Comparison of ENCODE assay signal across 8 cellular contexts in genomic region chr16:11621920-11622651, GRCh38. TPM values are rescaled to one million over a fixed set of nuclear protein-coding genes. Genes with fewer than 3 reads are reported as not detected.
A peak's percentile ranks its signal among the peaks of the same experiment; 100 is the strongest.
DNase-seq lines count a peak whose midpoint lies in the region; ATAC-seq, FAIRE-seq and TF ChIP-seq lines count a peak whose summit lies in the region.

No MANE protein-coding gene starts in this region.

- no peak for DNase-seq in AG04449 (ENCODE audit: low read depth, low spot score)
- peak; percentile 85 for DNase-seq in NAMALWA (ENCODE audit: low spot score)
- peak; percentile 7 for DNase-seq in activated T-helper 9 cell treated with anti-CD3 and anti-CD28 coated beads, Interleukin-2, amount 50 U/mL, for 16 hours (ENCODE audit: low read depth)
- DNase-seq in HepG2 (ENCODE audit: low spot score), result no peak
- no peak for DNase-seq in transverse colon
- DNase-seq in GM19240 (ENCODE audit: insufficient read length, low spot score), result no peak
- DNase-seq in amniotic stem cell (lab: John Stamatoyannopoulos, UW), result no peak

- H3K27me3 ChIP-seq in HepG2 (ENCODE audit: control insufficient read depth in 1 of 2, insufficient read depth in 2 of 2, low read length in 2 of 2), result peaks cover 2 to 5% of the 10 kb centered on the region in 2 experiments; a peak in 3 of 5 replicates
- H3K27me3 ChIP-seq in transverse colon, result no peaks in the 10 kb centered on the region

- FAIRE-seq in HepG2 (lab: Jason Lieb, UNC), result no peak

- H3K79me2 ChIP-seq in HepG2 (ENCODE audit: insufficient read depth, low read length), result no peaks in the 10 kb centered on the region

- no peaks in the 10 kb centered on the region for H4K20me1 ChIP-seq in HepG2 (ENCODE audit: insufficient read depth, low read length)

- TF ChIP-seq EP300 in HepG2 (IDR thresholded peaks at IDR 0.05; ENCODE audit: low read depth in 2 of 2, low read length in 2 of 2), result no peak
- no peak for TF ChIP-seq EP300 in HepG2 (CRISPR knock-in tag; IDR thresholded peaks at IDR 0.05; ENCODE audit: borderline replicate concordance)
- TF ChIP-seq EP300 in transverse colon (IDR thresholded peaks at IDR 0.05; ENCODE audit: low read depth), result no peak

- POLR2A ChIA-PET in AG04449 (lab: Yijun Ruan, JAX) (no interaction called here), HepG2 (lab: Yijun Ruan, JAX) (interaction anchor here (0.8 to 1.3 kb wide), 5 partner anchors 8 to 175 kb away, joined by 3 to 5 read pairs (median 3); partner anchors contain the start of gene ZC3H7A)

- TF ChIP-seq RAD21 in HepG2 (CRISPR knock-in tag; IDR thresholded peaks at IDR 0.05), result no peak

- TF ChIP-seq CTCF in AG04449 (IDR thresholded peaks at IDR 0.05; ENCODE audit: insufficient read depth, low read length, missing control alignments), result no peak
- peak; percentile 5; the same call in 1 of the 2 replicates for TF ChIP-seq CTCF in HepG2 (CRISPR knock-in tag; IDR thresholded peaks at IDR 0.05)
- TF ChIP-seq CTCF in transverse colon (IDR thresholded peaks at IDR 0.05), result no peak

- peaks cover 25% of the 10 kb centered on the region for H3K4me1 ChIP-seq in HepG2 (ENCODE audit: insufficient read depth, low read length)
- H3K4me1 ChIP-seq in transverse colon, result peaks cover 0 to 9% (median 3%) of the 10 kb centered on the region in 4 donors

- H3K9ac ChIP-seq in HepG2 (ENCODE audit: insufficient read depth, low read depth, low read length), result peak overlapping the region; percentile 49; the same call in 1 of the 2 replicates

- no peak overlapping the region for H3K27ac ChIP-seq in HepG2 (ENCODE audit: extremely low read length, insufficient read depth, low read length)
- H3K27ac ChIP-seq in transverse colon, result peak overlapping the region; percentile 34 to 73 (median 60)

- BruUV-seq in HepG2 (replicated peaks; lab: Mats Ljungman, UMichigan), result no TSS peak

- H3K4me3 ChIP-seq in AG04449 (ENCODE audit: low read depth, low read length) (peak overlapping the region; percentile 18; the same call in 1 of the 2 replicates), HepG2 (replicated peaks in 1 of 3; ENCODE audit: insufficient read depth in 1 of 3, low read depth in 2 of 3, low read length in 3 of 3) (peak overlapping the region; percentile 60 to 75 (median 72)), transverse colon (peak overlapping the region in 1 of 4 donors; percentile 27)

- ATAC-seq in HepG2 (peak; percentile 72), GM21526 (IDR thresholded peaks at IDR 0.05; ENCODE audit: low FRiP score, unreplicated experiment) (no peak)

- CTCF ChIA-PET in AG04449 (lab: Yijun Ruan, JAX), result interaction anchor here (1.2 to 1.7 kb wide), 4 partner anchors 9 to 90 kb away, joined by 3 to 6 read pairs (median 4); no protein-coding TSS in a partner anchor
- CTCF ChIA-PET in HepG2 (lab: Yijun Ruan, JAX; ENCODE audit: low intra/inter-chr PET ratio, low total read pairs), result interaction anchor here (1.4 kb wide), 1 partner anchor 10 kb away, joined by 4 read pairs; no protein-coding TSS in a partner anchor

- no peak for TF ChIP-seq POLR2A in HepG2 (IDR thresholded peaks at IDR 0.05; ENCODE audit: insufficient read depth in 1 of 2, low read depth in 2 of 2, low read length in 2 of 2)
- TF ChIP-seq POLR2A in transverse colon (IDR thresholded peaks at IDR 0.05), result no peak

- intact Hi-C loops in HepG2 (cut with micrococcal nuclease; ENCODE audit: unreplicated experiment) (no loop called here), transverse colon (cut with DNase I; ENCODE audit: low total_unique reads) (no loop called here)

- no peaks in the 10 kb centered on the region for H3K36me3 ChIP-seq in HepG2 (replicated peaks in 1 of 2; ENCODE audit: control insufficient read depth in 1 of 2, insufficient read depth in 2 of 2, low read length in 2 of 2)
- H3K36me3 ChIP-seq in transverse colon, result no peaks in the 10 kb centered on the region

- WGBS in HepG2 (ENCODE audit: low lambda C conversion rate), result 3% methylated on average over 19 of the region's 19 CpGs
- 44 to 53% methylated on average over 7 to 17 of the region's 19 CpGs for WGBS in transverse colon (ENCODE audit: low coverage in 1 of 2), 2 donors

- peak overlapping the region; percentile 82 for H3K4me2 ChIP-seq in HepG2 (ENCODE audit: low read depth, low read length)

- peak overlapping the region; percentile 78 for H2AFZ ChIP-seq in HepG2 (ENCODE audit: low read length)

- in situ Hi-C loops in HepG2 (cut with HindIII; ENCODE audit: extremely low pct_ligation_motif_present, low pct_unique_long_range_greater_than_20kb), result no loop called here
- in situ Hi-C loops in transverse colon (cut with MboI; ENCODE audit: low pct_ligation_motif_present in 1 of 4, low pct_unique_long_range_greater_than_20kb in 1 of 4, low sequenced_read_pairs in 3 of 4), result no loop called here

- H3K9me3 ChIP-seq in HepG2 (ENCODE audit: low read length) (no peaks in the 10 kb centered on the region), transverse colon (no peaks in the 10 kb centered on the region)

TF ChIP-seq in HepG2, 621 proteins besides CTCF, POLR2A, EP300 and RAD21 (continues in another document):
- TF ChIP-seq RBAK (CRISPR knock-in tag; IDR thresholded peaks at IDR 0.05) (0 out of 2 replicates have a peak, but pooled peaks have one; percentile 16), TFAP4 (IDR thresholded peaks at IDR 0.05; ENCODE audit: borderline replicate concordance, low read depth) (0 out of 2 replicates have a peak, but pooled peaks have one; percentile 4), ZBTB7B (CRISPR knock-in tag; IDR thresholded peaks at IDR 0.05) (no peak; the same call in 1 of the 2 replicates), ZNF44 (CRISPR knock-in tag; IDR thresholded peaks at IDR 0.05) (peak; percentile 39; the same call in 1 of the 2 replicates), ZNF549 (CRISPR knock-in tag; IDR thresholded peaks at IDR 0.05) (no peak), KLF12 (CRISPR knock-in tag; IDR thresholded peaks at IDR 0.05; ENCODE audit: borderline replicate concordance) (no peak), XRCC5 (optimal IDR thresholded peaks at IDR 0.05; ENCODE audit: low read length) (no peak), MYC (CRISPR knock-in tag; IDR thresholded peaks at IDR 0.05; ENCODE audit: borderline replicate concordance) (no peak)

RNA-seq across cellular contexts. Expression of gene LITAF, which starts 35.4 kb away (rescaled TPM):
- total RNA-seq in HepG2 (2016; rRNA removed; fragmentation: Illumina TruSeq; extraction: Trizol), result 141 and 186 TPM in 2 replicates
- 30.0 and 32.3 TPM in 2 replicates for total RNA-seq in HepG2 (2016; cell fraction: cytosol; rRNA removed; fragmentation: Illumina TruSeq; extraction: Trizol; ENCODE audit: low read depth)
- 139 and 174 TPM in 2 replicates for total RNA-seq in HepG2 (2016; cell fraction: insoluble cytoplasmic fraction; rRNA removed; fragmentation: Illumina TruSeq; extraction: Trizol)
- 118 and 119 TPM in 2 replicates for total RNA-seq in HepG2 (2016; cell fraction: membrane; rRNA removed; fragmentation: Illumina TruSeq; extraction: Trizol)
- 60.6 and 72.1 TPM in 2 replicates for total RNA-seq in HepG2 (2016; cell fraction: nucleus; rRNA removed; fragmentation: Illumina TruSeq; extraction: Trizol)
- polyA plus RNA-seq in HepG2 (2011; rRNA removed), result 80.1 and 95.5 TPM in 2 replicates
- 121 and 137 TPM in 2 replicates for polyA plus RNA-seq in HepG2 (2011; cell fraction: cytosol; rRNA removed)
- polyA plus RNA-seq in HepG2 (2011; cell fraction: nucleus; rRNA removed), result 61.9 and 67.8 TPM in 2 replicates
- 113 and 128 TPM in 2 replicates for polyA plus RNA-seq in HepG2 (2012)
- polyA plus RNA-seq in HepG2 (2016; cell fraction: cytosol; fragmentation: Illumina TruSeq; extraction: Trizol; ENCODE audit: low read depth), result 48.2 and 51.8 TPM in 2 replicates
- polyA plus RNA-seq in HepG2 (2016; cell fraction: insoluble cytoplasmic fraction; fragmentation: Illumina TruSeq; extraction: Trizol; ENCODE audit: low read depth), result 322 and 369 TPM in 2 replicates
- polyA plus RNA-seq in HepG2 (2016; cell fraction: membrane; fragmentation: Illumina TruSeq; extraction: Trizol; ENCODE audit: low read depth), result 139 and 153 TPM in 2 replicates
- 125 and 129 TPM in 2 replicates for polyA plus RNA-seq in HepG2 (2016; cell fraction: nucleus; fragmentation: Illumina TruSeq; extraction: Trizol; ENCODE audit: insufficient read depth, low read depth)
- 155 and 250 TPM in 2 replicates for polyA minus RNA-seq in HepG2 (2011; rRNA and poly(A)+ RNA removed; ENCODE audit: low replicate concordance)
- 71.1 and 86.5 TPM in 2 replicates for polyA minus RNA-seq in HepG2 (2011; cell fraction: cytosol; rRNA and poly(A)+ RNA removed)
- 45.8 and 58.4 TPM in 2 replicates for polyA minus RNA-seq in HepG2 (2011; cell fraction: nucleus; rRNA and poly(A)+ RNA removed)
- 100 to 1,000 TPM in 2 of 4 donors, 10 to 100 TPM in 2; 32.8 to 193 (median 101) TPM for total RNA-seq in transverse colon

RNA-seq across cellular contexts. Expression of gene SNN, which starts 46.2 kb away (rescaled TPM):
- total RNA-seq in HepG2 (2016; rRNA removed; fragmentation: Illumina TruSeq; extraction: Trizol) (8.4 TPM in 2 replicates), transverse colon (10 to 100 TPM in 2 of 4 donors, 1 to 10 TPM in 2; 4.9 to 12.3 (median 8.6) TPM)
- 7.1 and 8.0 TPM in 2 replicates for total RNA-seq in HepG2 (2016; cell fraction: cytosol; rRNA removed; fragmentation: Illumina TruSeq; extraction: Trizol; ENCODE audit: low read depth)
- 6.0 and 8.2 TPM in 2 replicates for total RNA-seq in HepG2 (2016; cell fraction: insoluble cytoplasmic fraction; rRNA removed; fragmentation: Illumina TruSeq; extraction: Trizol)
- 18.8 and 19.0 TPM in 2 replicates for total RNA-seq in HepG2 (2016; cell fraction: membrane; rRNA removed; fragmentation: Illumina TruSeq; extraction: Trizol)
- total RNA-seq in HepG2 (2016; cell fraction: nucleus; rRNA removed; fragmentation: Illumina TruSeq; extraction: Trizol), result 4.0 and 5.8 TPM in 2 replicates
- 5.2 and 5.6 TPM in 2 replicates for polyA plus RNA-seq in HepG2 (2011; rRNA removed)
- polyA plus RNA-seq in HepG2 (2011; cell fraction: cytosol; rRNA removed), result 4.6 and 5.0 TPM in 2 replicates
- 4.7 and 4.9 TPM in 2 replicates for polyA plus RNA-seq in HepG2 (2011; cell fraction: nucleus; rRNA removed)
- polyA plus RNA-seq in HepG2 (2012), result 3.0 and 3.4 TPM in 2 replicates
- 8.8 and 9.8 TPM in 2 replicates for polyA plus RNA-seq in HepG2 (2016; cell fraction: cytosol; fragmentation: Illumina TruSeq; extraction: Trizol; ENCODE audit: low read depth)
- polyA plus RNA-seq in HepG2 (2016; cell fraction: insoluble cytoplasmic fraction; fragmentation: Illumina TruSeq; extraction: Trizol; ENCODE audit: low read depth), result 8.1 and 9.3 TPM in 2 replicates
- polyA plus RNA-seq in HepG2 (2016; cell fraction: membrane; fragmentation: Illumina TruSeq; extraction: Trizol; ENCODE audit: low read depth), result 17.1 and 17.3 TPM in 2 replicates
- polyA plus RNA-seq in HepG2 (2016; cell fraction: nucleus; fragmentation: Illumina TruSeq; extraction: Trizol; ENCODE audit: insufficient read depth, low read depth), result 7.7 and 8.0 TPM in 2 replicates
- 2.2 and 3.6 TPM in 2 replicates for polyA minus RNA-seq in HepG2 (2011; rRNA and poly(A)+ RNA removed; ENCODE audit: low replicate concordance)
- polyA minus RNA-seq in HepG2 (2011; cell fraction: cytosol; rRNA and poly(A)+ RNA removed), result 1.6 and 1.9 TPM in 2 replicates
- polyA minus RNA-seq in HepG2 (2011; cell fraction: nucleus; rRNA and poly(A)+ RNA removed), result 4.4 and 4.9 TPM in 2 replicates

Comparison
In these comparisons a context has a peak if more than half of its experiments do, and no peak if none do; other contexts are left out.
1. DNase-seq: peak in NAMALWA (single experiment) and activated T-helper 9 cell treated with anti-CD3 and anti-CD28 coated beads, Interleukin-2, amount 50 U/mL, for 16 hours (single experiment); none in AG04449 (single experiment), HepG2 (single experiment), transverse colon (single experiment), GM19240 (single experiment) and amniotic stem cell (single experiment).